2 cellular contexts compared by ENCODE assay signal in genomic region chr7:66036788-66037187, GRCh38.
TF ChIP-seq lines count a peak whose summit lies in the region.

No MANE protein-coding gene starts in this region.

TF ChIP-seq in IMR-90, 13 proteins besides CTCF, POLR2A, EP300 and RAD21:
- TF ChIP-seq CEBPB (IDR thresholded peaks at IDR 0.05; ENCODE audit: low read depth, low read length) = 0 out of 2 replicates have a peak, but pooled peaks have one; percentile 1
- peak; percentile 49; the same call in 1 of the 2 replicates for TF ChIP-seq BHLHE40 (IDR thresholded peaks at IDR 0.05; ENCODE audit: low read depth, low read length)
- no peak for TF ChIP-seq ELK1 (IDR thresholded peaks at IDR 0.05; ENCODE audit: borderline replicate concordance, low read depth, low read length)

TF ChIP-seq in liver, 16 proteins besides CTCF, POLR2A, EP300 and RAD21:
- TF ChIP-seq YY1 (IDR thresholded peaks at IDR 0.05) (peak; percentile 75), FOXA2 (IDR thresholded peaks at IDR 0.05) (peak; percentile 71), REST (IDR thresholded peaks at IDR 0.05) (peak; percentile 86), HNF4G (IDR thresholded peaks at IDR 0.05) (peak; percentile 48), GABPA (IDR thresholded peaks at IDR 0.05 in 1 of 2, conservative IDR thresholded peaks at IDR 0.05 in 1 of 2) (peak in 1 of 2 donors; percentile 29), SP1 (IDR thresholded peaks at IDR 0.05) (peak; percentile 94), NR2F2 (IDR thresholded peaks at IDR 0.05) (peak; percentile 24), HNF4A (conservative IDR thresholded peaks at IDR 0.05) (peak; percentile 77 to 84), MAX (IDR thresholded peaks at IDR 0.05) (peak; percentile 81), EGR1 (IDR thresholded peaks at IDR 0.05; ENCODE audit: low read depth in 2 of 2) (peak in 1 of 2 donors; percentile 78), FOXA1 (IDR thresholded peaks at IDR 0.05) (peak; percentile 21), TAF1 (conservative IDR thresholded peaks at IDR 0.05) (peak; percentile 49), ZBTB33 (IDR thresholded peaks at IDR 0.05) (peak; percentile 74), JUND (IDR thresholded peaks at IDR 0.05) (peak; percentile 49 to 94), ATF3 (IDR thresholded peaks at IDR 0.05) (peak; percentile 77), RXRA (IDR thresholded peaks at IDR 0.05) (peak; percentile 88 to 92)
